ENCODE assay signal across 8 cellular contexts in genomic region chr17:18248300-18248731, GRCh38. TPM values are rescaled to one million over a fixed set of nuclear protein-coding genes. Genes with fewer than 3 reads are reported as not detected.
A peak's percentile ranks its signal among the peaks of the same experiment; 100 is the strongest.
DNase-seq lines count a peak whose midpoint lies in the region; ATAC-seq and TF ChIP-seq lines count a peak whose summit lies in the region.

No MANE protein-coding gene starts in this region.

- DNase-seq in DMS 273 (lab: John Stamatoyannopoulos, UW; ENCODE audit: unreplicated experiment) (peak; percentile 81), RPMI8226 (peak; percentile 73), fibroblast of the conjunctiva (ENCODE audit: low read depth) (peak; percentile 52), osteoblast (ENCODE audit: insufficient read length, low spot score, missing footprints) (peak; percentile 99), upper lobe of right lung (no peak)
- peak; percentile 47 for DNase-seq in Jurkat, Clone E6-1 (ENCODE audit: low read depth, low spot score)
- DNase-seq in activated T-helper 9 cell treated with anti-CD3 and anti-CD28 coated beads, Interleukin-2, amount 50 U/mL, for 16 hours (ENCODE audit: low read depth) = peak; percentile 31

- H2AFZ ChIP-seq in osteoblast (ENCODE audit: low read length) = no peak overlapping the region

- peak; percentile 68 for ATAC-seq in upper lobe of right lung
- no peak for ATAC-seq in HG02610 (IDR thresholded peaks at IDR 0.05; ENCODE audit: unreplicated experiment)

- no peaks in the 10 kb centered on the region for H3K4me1 ChIP-seq in osteoblast (ENCODE audit: insufficient read depth, low read length)
- no peaks in the 10 kb centered on the region for H3K4me1 ChIP-seq in upper lobe of right lung

- H3K27ac ChIP-seq in osteoblast (ENCODE audit: low read depth, low read length) = no peak overlapping the region
- H3K27ac ChIP-seq in upper lobe of right lung = peak overlapping the region; percentile 44

- H3K79me2 ChIP-seq in osteoblast (ENCODE audit: insufficient read depth, low read length) = peaks cover 4% of the 10 kb centered on the region

- H3K4me3 ChIP-seq in Jurkat, Clone E6-1 (ENCODE audit: low read length) = no peak overlapping the region
- no peak overlapping the region for H3K4me3 ChIP-seq in osteoblast (ENCODE audit: insufficient read depth, low read length)
- no peak overlapping the region for H3K4me3 ChIP-seq in upper lobe of right lung

- H3K27me3 ChIP-seq in osteoblast (ENCODE audit: insufficient read depth, low read length) (no peaks in the 10 kb centered on the region), upper lobe of right lung (no peaks in the 10 kb centered on the region)

- H3K36me3 ChIP-seq in osteoblast (ENCODE audit: insufficient read depth, low read length) (peaks cover 89% of the 10 kb centered on the region), upper lobe of right lung (peaks cover 91% of the 10 kb centered on the region)

- H4K20me1 ChIP-seq in osteoblast (ENCODE audit: insufficient read depth, low read length) = peaks cover 31% of the 10 kb centered on the region

- intact Hi-C loops in upper lobe of right lung (cut with DNase I) = no loop called here

- H3K9me3 ChIP-seq in osteoblast (ENCODE audit: low read depth, low read length) (no peaks in the 10 kb centered on the region), upper lobe of right lung (no peaks in the 10 kb centered on the region)

- peak; percentile 73 for TF ChIP-seq CTCF in osteoblast (IDR thresholded peaks at IDR 0.05; ENCODE audit: extremely low read depth, low read depth, low read length)
- peak; percentile 55 for TF ChIP-seq CTCF in upper lobe of right lung (IDR thresholded peaks at IDR 0.05)

- no peak overlapping the region for H3K4me2 ChIP-seq in osteoblast (ENCODE audit: insufficient read depth, low read length)

RNA-seq across cellular contexts. Expression of gene FLII, which starts 10.2 kb away (rescaled TPM):
- 226 TPM for polyA plus RNA-seq in Jurkat, Clone E6-1 (2012; ENCODE audit: insufficient read depth, insufficient read length)
- total RNA-seq in osteoblast (208 and 212 TPM in 2 replicates), upper lobe of right lung (295 TPM)

RNA-seq across cellular contexts. Expression of gene MIEF2, which starts 12.1 kb away (rescaled TPM):
- polyA plus RNA-seq in Jurkat, Clone E6-1 (2012; ENCODE audit: insufficient read depth, insufficient read length) = 8.4 TPM
- total RNA-seq in osteoblast (14.5 and 16.5 TPM in 2 replicates), upper lobe of right lung (12.0 TPM)

RNA-seq across cellular contexts. Expression of gene LLGL1, which starts 22.9 kb away (rescaled TPM):
- polyA plus RNA-seq in Jurkat, Clone E6-1 (2012; ENCODE audit: insufficient read depth, insufficient read length) = 22.6 TPM
- total RNA-seq in osteoblast = 41.0 and 50.3 TPM in 2 replicates
- 11.7 TPM for total RNA-seq in upper lobe of right lung
